In the genomic region with DNA sequence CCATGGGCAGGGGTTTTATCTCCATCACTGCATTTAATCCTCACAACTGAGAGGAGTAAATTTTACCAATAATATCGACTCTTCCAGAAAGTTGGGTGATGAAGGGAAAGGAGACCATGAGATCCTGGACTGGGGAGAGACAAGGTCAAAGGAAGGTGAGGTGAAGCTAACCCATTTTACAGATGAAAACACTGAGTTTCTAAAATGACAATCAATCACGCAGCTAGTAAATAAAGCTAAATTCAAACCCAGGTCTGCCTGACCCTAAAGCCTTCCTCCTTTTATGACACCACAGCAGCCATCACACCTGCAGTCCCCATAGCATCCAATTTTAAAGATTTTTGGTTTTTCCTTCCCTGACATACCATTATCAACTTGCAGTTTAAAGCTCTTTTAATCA, we compare ENCODE assay signal across 22 cellular contexts.
A peak's percentile ranks its signal among the peaks of the same experiment; 100 is the strongest.
DNase-seq lines count a peak whose midpoint lies in the region; ATAC-seq, FAIRE-seq and TF ChIP-seq lines count a peak whose summit lies in the region.
"Had no signal": no experiment of that assay in that cellular context is flagged by ENCODE, and none has a peak within 500 bp of the region (broad histone marks: within the 10 kb centered on the region; RNA-seq: fewer than 3 reads in every experiment).

No MANE protein-coding gene starts in this region.

- H3K9me1 ChIP-seq in K562 (ENCODE audit: control insufficient read depth, insufficient read depth, low read length), result no peaks in the 10 kb centered on the region

- H4K20me1 ChIP-seq in K562 (replicated peaks; ENCODE audit: control insufficient read depth, insufficient read depth, low read length), result no peaks in the 10 kb centered on the region
- H4K20me1 ChIP-seq: BLaER1 had no signal

- H3K4me1 Mint-ChIP-seq in stimulated activated naive CD8-positive, alpha-beta T cell treated with anti-CD3 and anti-CD28 coated beads, Interleukin-15, Interleukin-2, amounts not matched to agents 100 ng/mL and 50 ng/mL, for 24 hours (ENCODE audit: low read depth), result peaks cover 24% of the 10 kb centered on the region
- peaks cover 10% of the 10 kb centered on the region for H3K4me1 Mint-ChIP-seq in stimulated activated naive CD8-positive, alpha-beta T cell treated with anti-CD3 and anti-CD28 coated beads, Interleukin-15, amount 100 ng/mL, for 72 hours
- peaks cover 40% of the 10 kb centered on the region for H3K4me1 Mint-ChIP-seq in stimulated activated effector memory CD8-positive, alpha-beta T cell treated with anti-CD3 and anti-CD28 coated beads, Interleukin-12 subunit alpha, Interleukin-12 subunit beta, amount 100 ng/mL, for 72 hours

- peak overlapping the region; percentile 40 for H3K27ac Mint-ChIP-seq in stimulated activated naive CD8-positive, alpha-beta T cell treated with anti-CD3 and anti-CD28 coated beads, Interleukin-15, Interleukin-2, amounts not matched to agents 100 ng/mL and 50 ng/mL, for 24 hours
- no peak overlapping the region for H3K27ac Mint-ChIP-seq in stimulated activated naive CD8-positive, alpha-beta T cell treated with anti-CD3 and anti-CD28 coated beads, Interleukin-15, amount 100 ng/mL, for 72 hours
- H3K27ac Mint-ChIP-seq in stimulated activated effector memory CD8-positive, alpha-beta T cell treated with anti-CD3 and anti-CD28 coated beads, Interleukin-12 subunit alpha, Interleukin-12 subunit beta, amount 100 ng/mL, for 72 hours, result peak overlapping the region; percentile 33
- H3K27ac Mint-ChIP-seq: CD4-positive, alpha-beta T cell; CD8-positive, alpha-beta T cell had no signal

- no peak overlapping the region for H2AFZ ChIP-seq in K562 (ENCODE audit: low read depth, low read length)

- no peaks in the 10 kb centered on the region for H3K9me3 ChIP-seq in K562 (replicated peaks; ENCODE audit: control insufficient read depth, insufficient read depth, low read depth, low read length)
- H3K9me3 ChIP-seq in tibial artery, result no peaks in the 10 kb centered on the region
- no peaks in the 10 kb centered on the region for H3K9me3 ChIP-seq in body of pancreas
- H3K9me3 ChIP-seq: BE2C, BLaER1, Caco-2 had no signal

- TF ChIP-seq POLR2A in K562 (conservative IDR thresholded peaks at IDR 0.05), result no peak
- no peak for TF ChIP-seq POLR2A in body of pancreas (IDR thresholded peaks at IDR 0.05)

- BruUV-seq in K562 (replicated peaks; lab: Mats Ljungman, UMichigan), result no TSS peak

- H3K4me1 ChIP-seq in K562 (replicated peaks in 1 of 2; ENCODE audit: control insufficient read depth in 2 of 2, insufficient read depth in 2 of 2, low read length in 2 of 2) (no peaks in the 10 kb centered on the region), tibial artery (no peaks in the 10 kb centered on the region), body of pancreas (no peaks in the 10 kb centered on the region)
- H3K4me1 ChIP-seq: BE2C, BLaER1, Caco-2 had no signal

- no peaks in the 10 kb centered on the region for H3K36me3 ChIP-seq in K562 (ENCODE audit: control insufficient read depth, insufficient read depth, low read length)
- no peaks in the 10 kb centered on the region for H3K36me3 ChIP-seq in tibial artery
- no peaks in the 10 kb centered on the region for H3K36me3 ChIP-seq in body of pancreas (replicated peaks in 1 of 2; ENCODE audit: insufficient read depth in 1 of 2, low read depth in 2 of 2)
- H3K36me3 ChIP-seq: BE2C, BLaER1 had no signal

- no peak for DNase-seq in stimulated activated naive CD8-positive, alpha-beta T cell treated with anti-CD3 and anti-CD28 coated beads, Interleukin-15, amount 100 ng/mL, for 72 hours
- DNase-seq in K562 (ENCODE audit: extremely low read depth in 1 of 4, low spot score in 3 of 4) (no peak), tibial artery (no peak), body of pancreas (no peak)
- no peak for DNase-seq in stimulated activated effector memory CD8-positive, alpha-beta T cell treated with anti-CD3 and anti-CD28 coated beads, Interleukin-12 subunit alpha, Interleukin-12 subunit beta, amount 100 ng/mL, for 72 hours (ENCODE audit: low spot score in 2 of 2)
- DNase-seq: 8988T; ACHN; BE2C; C1 segment of cervical spinal cord; Caco-2; Calu3; CD4-positive, alpha-beta T cell; CD8-positive, alpha-beta T cell; DMS79 treated with DMSO at 0.1 percent for 48 hours; GF-D8 had no signal

- no peaks in the 10 kb centered on the region for H3K36me3 Mint-ChIP-seq in stimulated activated naive CD8-positive, alpha-beta T cell treated with anti-CD3 and anti-CD28 coated beads, Interleukin-15, Interleukin-2, amounts not matched to agents 100 ng/mL and 50 ng/mL, for 24 hours (ENCODE audit: low read depth)
- H3K36me3 Mint-ChIP-seq in stimulated activated effector memory CD8-positive, alpha-beta T cell treated with anti-CD3 and anti-CD28 coated beads, Interleukin-12 subunit alpha, Interleukin-12 subunit beta, amount 100 ng/mL, for 72 hours, result no peaks in the 10 kb centered on the region
- H3K36me3 Mint-ChIP-seq: CD8-positive, alpha-beta T cell had no signal

- TF ChIP-seq CTCF in K562 (IDR thresholded peaks at IDR 0.05 in 2 of 3, conservative IDR thresholded peaks at IDR 0.05 in 1 of 3; ENCODE audit: insufficient read depth in 2 of 3, low read depth in 1 of 3, low read length in 3 of 3) (no peak), tibial artery (IDR thresholded peaks at IDR 0.05) (no peak), body of pancreas (IDR thresholded peaks at IDR 0.05) (no peak)

- 0% methylated on average over 2 of the region's 2 CpGs for WGBS in K562 (ENCODE audit: insufficient coverage, low coverage, missing lambda C conversion rate)
- 52 to 59% methylated on average over 2 of the region's 2 CpGs for WGBS in body of pancreas, 2 donors

- no peak for TF ChIP-seq EP300 in K562 (IDR thresholded peaks at IDR 0.05; ENCODE audit: low read length)

- no peak overlapping the region for H3K4me2 ChIP-seq in K562 (ENCODE audit: insufficient read depth, low read length)
- H3K4me2 ChIP-seq: BLaER1 had no signal

- no peaks in the 10 kb centered on the region for H3K9me3 Mint-ChIP-seq in stimulated activated naive CD8-positive, alpha-beta T cell treated with anti-CD3 and anti-CD28 coated beads, Interleukin-15, Interleukin-2, amounts not matched to agents 100 ng/mL and 50 ng/mL, for 24 hours
- no peaks in the 10 kb centered on the region for H3K9me3 Mint-ChIP-seq in stimulated activated naive CD8-positive, alpha-beta T cell treated with anti-CD3 and anti-CD28 coated beads, Interleukin-15, amount 100 ng/mL, for 72 hours
- no peaks in the 10 kb centered on the region for H3K9me3 Mint-ChIP-seq in stimulated activated effector memory CD8-positive, alpha-beta T cell treated with anti-CD3 and anti-CD28 coated beads, Interleukin-12 subunit alpha, Interleukin-12 subunit beta, amount 100 ng/mL, for 72 hours
- H3K9me3 Mint-ChIP-seq: CD4-positive, alpha-beta T cell; CD8-positive, alpha-beta T cell had no signal

- CTCF ChIA-PET in K562 (lab: Yijun Ruan, JAX; ENCODE audit: low intra/inter-chr PET ratio), result no interaction called here

- POLR2A ChIA-PET in K562 (lab: Yijun Ruan, JAX), result interaction anchor here (0.7 kb wide), 1 partner anchor 108 kb away, joined by 3 read pairs; no protein-coding TSS in a partner anchor

- H3K4me3 Mint-ChIP-seq in stimulated activated naive CD8-positive, alpha-beta T cell treated with anti-CD3 and anti-CD28 coated beads, Interleukin-15, Interleukin-2, amounts not matched to agents 100 ng/mL and 50 ng/mL, for 24 hours, result no peak overlapping the region
- no peak overlapping the region for H3K4me3 Mint-ChIP-seq in stimulated activated naive CD8-positive, alpha-beta T cell treated with anti-CD3 and anti-CD28 coated beads, Interleukin-15, amount 100 ng/mL, for 72 hours
- H3K4me3 Mint-ChIP-seq in stimulated activated effector memory CD8-positive, alpha-beta T cell treated with anti-CD3 and anti-CD28 coated beads, Interleukin-12 subunit alpha, Interleukin-12 subunit beta, amount 100 ng/mL, for 72 hours, result no peak overlapping the region
- H3K4me3 Mint-ChIP-seq: CD4-positive, alpha-beta T cell; CD8-positive, alpha-beta T cell had no signal

- H3K27me3 Mint-ChIP-seq in stimulated activated naive CD8-positive, alpha-beta T cell treated with anti-CD3 and anti-CD28 coated beads, Interleukin-15, Interleukin-2, amounts not matched to agents 100 ng/mL and 50 ng/mL, for 24 hours, result peaks cover 55% of the 10 kb centered on the region
- peaks cover 70% of the 10 kb centered on the region for H3K27me3 Mint-ChIP-seq in stimulated activated naive CD8-positive, alpha-beta T cell treated with anti-CD3 and anti-CD28 coated beads, Interleukin-15, amount 100 ng/mL, for 72 hours

- H3K27me3 ChIP-seq in K562 (ENCODE audit: control insufficient read depth in 2 of 2, insufficient read depth in 2 of 2, low read length in 2 of 2), result peaks cover 4 to 9% of the 10 kb centered on the region in 2 experiments; a peak in 2 of 5 replicates
- peaks cover 0 to 49% of the 10 kb centered on the region in 2 donors for H3K27me3 ChIP-seq in tibial artery
- no peaks in the 10 kb centered on the region for H3K27me3 ChIP-seq in body of pancreas
- H3K27me3 ChIP-seq: BLaER1 had no signal

- ATAC-seq in stimulated activated naive CD8-positive, alpha-beta T cell treated with anti-CD3 and anti-CD28 coated beads, Interleukin-15, amount 100 ng/mL, for 72 hours, result no peak
- no peak for ATAC-seq in K562
- no peak for ATAC-seq in stimulated activated effector memory CD8-positive, alpha-beta T cell treated with anti-CD3 and anti-CD28 coated beads, Interleukin-12 subunit alpha, Interleukin-12 subunit beta, amount 100 ng/mL, for 72 hours
- ATAC-seq in body of pancreas, result no peak
- ATAC-seq: CD8-positive, alpha-beta T cell had no signal

- no peak for TF ChIP-seq RAD21 in K562 (CRISPR knock-in tag; conservative IDR thresholded peaks at IDR 0.05 in 1 of 2, IDR thresholded peaks at IDR 0.05 in 1 of 2)

- H3K79me2 ChIP-seq in K562 (ENCODE audit: control insufficient read depth, insufficient read depth, low read length), result no peaks in the 10 kb centered on the region

- H3K9ac ChIP-seq in K562 (ENCODE audit: insufficient read depth in 1 of 2, low read depth in 2 of 2, low read length in 2 of 2), result no peak overlapping the region
- H3K9ac ChIP-seq: BLaER1 had no signal

- intact Hi-C loops in K562 (cut with micrococcal nuclease), result no loop called here
- intact Hi-C loops in tibial artery (cut with DNase I; ENCODE audit: low total_unique reads), result no loop called here
- intact Hi-C loops in body of pancreas (cut with DNase I), result no loop called here

- in situ Hi-C loops in K562 (cut with MboI), result no loop called here

- H3K27ac ChIP-seq in K562 (ENCODE audit: extremely low read depth, low read depth, low read length), result no peak overlapping the region
- H3K27ac ChIP-seq in tibial artery, result no peak overlapping the region
- H3K27ac ChIP-seq in body of pancreas, result no peak overlapping the region
- H3K27ac ChIP-seq: BLaER1 had no signal

- H3K4me3 ChIP-seq in K562 (no peak overlapping the region), tibial artery (no peak overlapping the region), body of pancreas (no peak overlapping the region)
- H3K4me3 ChIP-seq: BLaER1 had no signal

- FAIRE-seq in K562 (lab: Jason Lieb, UNC), result no peak
- FAIRE-seq: A204.1, D721Med, G401.6, GM12891, GM19239 had no signal

TF ChIP-seq in K562, 482 proteins besides CTCF, POLR2A, EP300 and RAD21:
- peak; percentile 59; the same call in 1 of the 2 replicates for TF ChIP-seq ESRRA (IDR thresholded peaks at IDR 0.05; ENCODE audit: borderline replicate concordance, low read depth)
- TF ChIP-seq NCOR1 (IDR thresholded peaks at IDR 0.05), result no peak
- peak; percentile 80 for TF ChIP-seq RBM25 (IDR thresholded peaks at IDR 0.05; ENCODE audit: low read depth, low read length, severe bottlenecking)

Comparison
In these comparisons a context has a peak if more than half of its experiments do, and no peak if none do; other contexts are left out.
1. H3K27ac Mint-ChIP-seq: peak in stimulated activated naive CD8-positive, alpha-beta T cell treated with anti-CD3 and anti-CD28 coated beads, Interleukin-15, Interleukin-2, amounts not matched to agents 100 ng/mL and 50 ng/mL, for 24 hours (single experiment) and stimulated activated effector memory CD8-positive, alpha-beta T cell treated with anti-CD3 and anti-CD28 coated beads, Interleukin-12 subunit alpha, Interleukin-12 subunit beta, amount 100 ng/mL, for 72 hours (single experiment); none in stimulated activated naive CD8-positive, alpha-beta T cell treated with anti-CD3 and anti-CD28 coated beads, Interleukin-15, amount 100 ng/mL, for 72 hours (0 of 2).